21 cellular contexts compared by ENCODE assay signal in genomic region chr4:148225639-148226038, GRCh38.
A peak's percentile ranks its signal among the peaks of the same experiment; 100 is the strongest.
DNase-seq lines count a peak whose midpoint lies in the region; ATAC-seq and TF ChIP-seq lines count a peak whose summit lies in the region.
"Had no signal": no experiment of that assay in that cellular context is flagged by ENCODE, and none has a peak within 500 bp of the region (broad histone marks: within the 10 kb centered on the region; RNA-seq: fewer than 3 reads in every experiment).

No MANE protein-coding gene starts in this region.

- no peak overlapping the region for H2BK120ac ChIP-seq in IMR-90 (ENCODE audit: low read depth, low read length)

- H3K18ac ChIP-seq in IMR-90 (ENCODE audit: low read depth, low read length) = no peak overlapping the region

- H3K36me3 ChIP-seq in IMR-90 (ENCODE audit: control insufficient read depth, insufficient read depth, low read length) (no peaks in the 10 kb centered on the region), mucosa of descending colon (ENCODE audit: low read depth) (no peaks in the 10 kb centered on the region), lower lobe of right lung (no peaks in the 10 kb centered on the region)
- H3K36me3 ChIP-seq: MG63 had no signal

- TF ChIP-seq CTCF in IMR-90 (conservative IDR thresholded peaks at IDR 0.05; ENCODE audit: low read depth, low read length) (no peak), mucosa of descending colon (IDR thresholded peaks at IDR 0.05) (no peak), lower lobe of right lung (IDR thresholded peaks at IDR 0.05) (no peak)

- no peak for ATAC-seq in IMR-90 (ENCODE audit: low read depth)
- ATAC-seq in mucosa of descending colon = peak; percentile 27
- ATAC-seq in GM18505 (IDR thresholded peaks at IDR 0.05; ENCODE audit: unreplicated experiment) = no peak
- no peak for ATAC-seq in GM19035 (IDR thresholded peaks at IDR 0.05; ENCODE audit: unreplicated experiment)
- no peak for ATAC-seq in lower lobe of right lung
- ATAC-seq: CD8-positive, alpha-beta T cell; SK-N-SH treated with all-trans-retinoic acid at 6 μM for 48 hours had no signal

- H2BK5ac ChIP-seq in IMR-90 (ENCODE audit: low read depth, low read length, poor library complexity, severe bottlenecking) = no peak overlapping the region

- H3K4ac ChIP-seq in IMR-90 (ENCODE audit: low read depth, low read length) = no peak overlapping the region

- H3K9me1 ChIP-seq in IMR-90 (ENCODE audit: insufficient read depth, low read length) = no peaks in the 10 kb centered on the region

- H3K9ac ChIP-seq in IMR-90 (ENCODE audit: low read depth, low read length) = no peak overlapping the region

- whole genome bisulfite sequencing in IMR-90 (ENCODE audit: extremely low coverage in 2 of 2, insufficient read length in 1 of 2), 2 experiments = no CpG with 5 or more reads among the region's 1 CpG

- DNase-seq in IMR-90 (peak; percentile 2), dermis blood vessel endothelial cell (peak; percentile 37), mucosa of descending colon (no peak), lower lobe of right lung (no peak), NAMALWA (ENCODE audit: low spot score) (no peak)
- DNase-seq: AML-193; C1 segment of cervical spinal cord; CD8-positive, alpha-beta T cell; Kasumi-1; MG63; NCI-H1048; NCI-H1417 treated with DMSO at 0.1 percent for 48 hours; NCI-H1930; NCI-H2227 treated with DMSO at 0.1 percent for 48 hours; NCI-H510A; NCI-H748 treated with DMSO at 0.1 percent for 48 hours; PC-9; SIG-M5 had no signal

- intact Hi-C loops in IMR-90 (cut with micrococcal nuclease) (no loop called here), mucosa of descending colon (cut with DNase I, micrococcal nuclease) (no loop called here), lower lobe of right lung (cut with DNase I) (no loop called here)

- dilution Hi-C loops in IMR-90 (cut with HindIII; ENCODE audit: low sequenced_read_pairs, unreplicated experiment) = no loop called here

- H2AFZ ChIP-seq in IMR-90 (replicated peaks; ENCODE audit: low read length, poor library complexity) = no peak overlapping the region
- H2AFZ ChIP-seq: PC-9 had no signal

- no peak for TF ChIP-seq POLR2A in IMR-90 (IDR thresholded peaks at IDR 0.05; ENCODE audit: low read depth, low read length)
- TF ChIP-seq POLR2A in GM18505 (IDR thresholded peaks at IDR 0.05; ENCODE audit: borderline replicate concordance, extremely low read depth, insufficient read depth, insufficient read length) = no peak

- H2BK20ac ChIP-seq in IMR-90 (ENCODE audit: low read depth, low read length) = no peak overlapping the region

- no peak for TF ChIP-seq RAD21 in IMR-90 (IDR thresholded peaks at IDR 0.05; ENCODE audit: low read length)

- no peak overlapping the region for H2AK9ac ChIP-seq in IMR-90 (replicated peaks; ENCODE audit: low read depth, low read length, poor library complexity)

- H3K27ac ChIP-seq in IMR-90 (ENCODE audit: insufficient read depth, low read length) (no peak overlapping the region), lower lobe of right lung (no peak overlapping the region)
- H3K27ac ChIP-seq: PC-9 had no signal

- CTCF ChIA-PET in IMR-90 (lab: Yijun Ruan, JAX) = interaction anchor here (1.5 kb wide), 1 partner anchor 11 kb away, joined by 4 read pairs; no protein-coding TSS in a partner anchor

- no peaks in the 10 kb centered on the region for H3K79me1 ChIP-seq in IMR-90 (ENCODE audit: low read depth in 1 of 2, low read length in 2 of 2)

- no peak overlapping the region for H3K23ac ChIP-seq in IMR-90 (ENCODE audit: low read depth, low read length)

- no TSS peak for BruUV-seq in IMR-90 (replicated peaks; lab: Mats Ljungman, UMichigan)

- POLR2A ChIA-PET in IMR-90 (lab: Charles Lee; ENCODE audit: unreplicated experiment) = no interaction called here

- in situ Hi-C loops in IMR-90 (cut with MboI; ENCODE audit: low sequenced_read_pairs) = no loop called here

- H3K9me3 ChIP-seq in IMR-90 (ENCODE audit: control insufficient read depth, insufficient read depth, low read length) = no peaks in the 10 kb centered on the region
- no peaks in the 10 kb centered on the region for H3K9me3 ChIP-seq in mucosa of descending colon
- H3K9me3 ChIP-seq in lower lobe of right lung = no peaks in the 10 kb centered on the region
- H3K9me3 ChIP-seq: MG63 had no signal

- no peaks in the 10 kb centered on the region for H4K20me1 ChIP-seq in IMR-90 (ENCODE audit: insufficient read depth, low read length)

- H4K5ac ChIP-seq in IMR-90 (ENCODE audit: low read depth, low read length) = no peak overlapping the region

- no peak overlapping the region for H3K4me3 ChIP-seq in IMR-90 (ENCODE audit: insufficient read depth, low read depth, low read length)
- H3K4me3 ChIP-seq in mucosa of descending colon = no peak overlapping the region
- no peak overlapping the region for H3K4me3 ChIP-seq in lower lobe of right lung
- H3K4me3 ChIP-seq: MG63, PC-9 had no signal

- no peak overlapping the region for H3K14ac ChIP-seq in IMR-90 (replicated peaks; ENCODE audit: low read depth, low read length)

- no peak overlapping the region for H4K91ac ChIP-seq in IMR-90 (ENCODE audit: insufficient read depth, low read depth, low read length)

- H3K4me1 ChIP-seq in IMR-90 (ENCODE audit: control insufficient read depth, insufficient read depth, low read length) (no peaks in the 10 kb centered on the region), mucosa of descending colon (ENCODE audit: low read depth) (no peaks in the 10 kb centered on the region), lower lobe of right lung (peaks cover 5% of the 10 kb centered on the region)

- H4K8ac ChIP-seq in IMR-90 (ENCODE audit: low read depth in 2 of 2, low read length in 2 of 2) = no peak overlapping the region

- H3K4me2 ChIP-seq in IMR-90 (ENCODE audit: low read depth, low read length) = no peak overlapping the region
- H3K4me2 ChIP-seq: PC-9 had no signal

- no peak overlapping the region for H2BK15ac ChIP-seq in IMR-90 (ENCODE audit: low read depth, low read length)

- no peak overlapping the region for H3K56ac ChIP-seq in IMR-90 (ENCODE audit: extremely low read depth, insufficient read depth, low read length)

- no peak overlapping the region for H2AK5ac ChIP-seq in IMR-90 (ENCODE audit: low read depth, low read length)

- H3K27me3 ChIP-seq in IMR-90 (ENCODE audit: control insufficient read depth, insufficient read depth, low read length) = no peaks in the 10 kb centered on the region
- H3K27me3 ChIP-seq in lower lobe of right lung (ENCODE audit: low read depth) = no peaks in the 10 kb centered on the region
- H3K27me3 ChIP-seq: MG63 had no signal

TF ChIP-seq in IMR-90, 13 proteins besides CTCF, POLR2A, EP300 and RAD21:
- TF ChIP-seq RCOR1 (IDR thresholded peaks at IDR 0.05; ENCODE audit: insufficient replicate concordance, low read length) = no peak
- TF ChIP-seq FOS (IDR thresholded peaks at IDR 0.05; ENCODE audit: low read depth, low read length) = no peak
- no peak for TF ChIP-seq NFE2L2 (IDR thresholded peaks at IDR 0.05; ENCODE audit: low read depth, low read length)
- TF ChIP-seq MAFK (IDR thresholded peaks at IDR 0.05; ENCODE audit: low read depth, low read length) = no peak
- TF ChIP-seq CEBPB (IDR thresholded peaks at IDR 0.05; ENCODE audit: low read depth, low read length) = no peak
- no peak for TF ChIP-seq MXI1 (IDR thresholded peaks at IDR 0.05; ENCODE audit: borderline replicate concordance, low read depth, low read length)
TF ChIP-seq in IMR-90: peak in this region for 0.

Comparison
In these comparisons a context has a peak if more than half of its experiments do, and no peak if none do; other contexts are left out.
1. DNase-seq: peak in IMR-90 (single experiment) and dermis blood vessel endothelial cell (single experiment); none in mucosa of descending colon (0 of 3), lower lobe of right lung (single experiment) and NAMALWA (single experiment).